In the genomic region with DNA sequence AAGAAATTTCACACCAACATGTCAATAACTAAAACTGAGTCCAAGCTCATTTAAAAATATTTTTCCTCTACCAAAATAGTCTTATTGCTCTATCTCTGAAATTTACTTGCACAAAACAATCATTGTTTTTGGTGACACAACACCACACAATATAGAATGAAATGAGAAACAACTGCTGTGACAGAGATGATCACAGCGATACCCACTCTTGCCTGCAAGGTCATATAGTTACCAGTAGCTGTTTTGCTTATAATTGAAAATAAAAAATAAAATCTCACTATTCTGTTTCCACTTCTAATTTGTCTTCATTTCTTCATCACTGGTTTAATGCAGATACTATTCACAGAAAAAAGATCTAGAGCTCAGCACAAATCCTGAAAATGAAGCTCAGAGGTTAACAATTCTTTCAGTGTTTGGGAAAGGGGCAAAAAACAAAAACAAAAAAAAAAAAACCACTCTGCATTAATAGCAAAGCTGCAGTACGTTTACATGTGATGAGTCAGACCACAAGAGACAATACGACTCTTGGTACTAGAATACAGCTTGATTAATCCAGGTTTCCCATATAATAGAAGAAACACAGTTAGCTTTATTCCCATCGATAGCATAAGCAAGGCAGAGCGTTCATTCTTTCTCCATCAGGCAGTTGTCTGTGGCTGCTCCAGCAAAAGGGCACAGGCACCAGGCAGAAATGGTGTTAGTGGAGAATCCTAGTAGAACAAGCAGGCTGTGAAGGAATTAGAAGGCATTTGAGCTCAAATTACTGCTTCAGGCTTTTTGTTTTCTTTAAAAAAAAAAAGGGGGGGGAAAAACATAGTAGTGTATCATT, we compare ENCODE assay signal across 8 cellular contexts. TPM values are rescaled to one million over a fixed set of nuclear protein-coding genes. Genes with fewer than 3 reads are reported as not detected.
DNase-seq lines count a peak whose midpoint lies in the region; ATAC-seq and TF ChIP-seq lines count a peak whose summit lies in the region.

No MANE protein-coding gene starts in this region.

- H3K4me3 ChIP-seq in astrocyte of the spinal cord (ENCODE audit: low read depth, low read length) = peak overlapping the region; percentile 77
- peak overlapping the region; percentile 62 for H3K4me3 ChIP-seq in retinal pigment epithelial cell (ENCODE audit: low read length)

- no peak for DNase-seq in activated T-cell treated with anti-CD3 and anti-CD28 coated beads, Interleukin-2, amount 50 U/mL, for 4 hours
- DNase-seq in activated T-cell treated with anti-CD3 and anti-CD28 coated beads, Interleukin-2, amount 50 U/mL, for 1 hour = no peak
- DNase-seq in NCI-H2227 (lab: John Stamatoyannopoulos, UW; ENCODE audit: unreplicated experiment) = peak; percentile 3
- DNase-seq in astrocyte of the spinal cord (ENCODE audit: low read depth, low spot score) = peak; percentile 85
- DNase-seq in hypothalamus (lab: John Stamatoyannopoulos, UW) = peak in 27 of 51 donors; percentile 3 to 86 (median 13)
- no peak for DNase-seq in retinal pigment epithelial cell (ENCODE audit: low read depth)
- DNase-seq in activated CD4-positive, alpha-beta T cell treated with anti-CD3 and anti-CD28 coated beads, Interleukin-2, amount 50 U/mL, for 4 hours = no peak

- peaks cover 4% of the 10 kb centered on the region for H3K9me3 Mint-ChIP-seq in activated T-cell treated with anti-CD3 and anti-CD28 coated beads, Interleukin-2, amount 50 U/mL, for 4 hours

- H3K4me1 Mint-ChIP-seq in activated T-cell treated with anti-CD3 and anti-CD28 coated beads, Interleukin-2, amount 50 U/mL, for 4 hours (ENCODE audit: low read depth) = peaks cover 74% of the 10 kb centered on the region

- in situ Hi-C loops in astrocyte of the spinal cord (cut with HindIII; ENCODE audit: low sequenced_read_pairs) = no loop called here

- no peak for ATAC-seq in activated T-cell treated with anti-CD3 and anti-CD28 coated beads, Interleukin-2, amount 50 U/mL, for 4 hours
- no peak for ATAC-seq in HG03442 (IDR thresholded peaks at IDR 0.05; ENCODE audit: unreplicated experiment)

- peaks cover 11% of the 10 kb centered on the region for H3K36me3 Mint-ChIP-seq in activated T-cell treated with anti-CD3 and anti-CD28 coated beads, Interleukin-2, amount 50 U/mL, for 4 hours (ENCODE audit: insufficient read depth)

- no peaks in the 10 kb centered on the region for H3K27me3 Mint-ChIP-seq in activated T-cell treated with anti-CD3 and anti-CD28 coated beads, Interleukin-2, amount 50 U/mL, for 4 hours (ENCODE audit: low read depth)

- peak overlapping the region; percentile 76 for H3K4me3 Mint-ChIP-seq in activated T-cell treated with anti-CD3 and anti-CD28 coated beads, Interleukin-2, amount 50 U/mL, for 4 hours

- TF ChIP-seq CTCF in astrocyte of the spinal cord (IDR thresholded peaks at IDR 0.05; ENCODE audit: low read depth, low read length) (no peak), retinal pigment epithelial cell (conservative IDR thresholded peaks at IDR 0.05; ENCODE audit: low read depth, low read length) (no peak)

RNA-seq across cellular contexts. Expression of a gene that starts 0.8 kb away (rescaled TPM):
- total RNA-seq in activated T-cell treated with anti-CD3 and anti-CD28 coated beads, Interleukin-2, amount 50 U/mL, for 4 hours = 10 to 100 TPM; 30.8 to 37.2 (median 32.2) TPM

Comparison
In these comparisons a context has a peak if more than half of its experiments do, and no peak if none do; other contexts are left out.
1. DNase-seq: peak in NCI-H2227 (single experiment), astrocyte of the spinal cord (single experiment) and hypothalamus (27 of 51); none in activated T-cell treated with anti-CD3 and anti-CD28 coated beads, Interleukin-2, amount 50 U/mL, for 4 hours (single experiment), activated T-cell treated with anti-CD3 and anti-CD28 coated beads, Interleukin-2, amount 50 U/mL, for 1 hour (single experiment), retinal pigment epithelial cell (single experiment) and activated CD4-positive, alpha-beta T cell treated with anti-CD3 and anti-CD28 coated beads, Interleukin-2, amount 50 U/mL, for 4 hours (0 of 2).